In the genomic region with DNA sequence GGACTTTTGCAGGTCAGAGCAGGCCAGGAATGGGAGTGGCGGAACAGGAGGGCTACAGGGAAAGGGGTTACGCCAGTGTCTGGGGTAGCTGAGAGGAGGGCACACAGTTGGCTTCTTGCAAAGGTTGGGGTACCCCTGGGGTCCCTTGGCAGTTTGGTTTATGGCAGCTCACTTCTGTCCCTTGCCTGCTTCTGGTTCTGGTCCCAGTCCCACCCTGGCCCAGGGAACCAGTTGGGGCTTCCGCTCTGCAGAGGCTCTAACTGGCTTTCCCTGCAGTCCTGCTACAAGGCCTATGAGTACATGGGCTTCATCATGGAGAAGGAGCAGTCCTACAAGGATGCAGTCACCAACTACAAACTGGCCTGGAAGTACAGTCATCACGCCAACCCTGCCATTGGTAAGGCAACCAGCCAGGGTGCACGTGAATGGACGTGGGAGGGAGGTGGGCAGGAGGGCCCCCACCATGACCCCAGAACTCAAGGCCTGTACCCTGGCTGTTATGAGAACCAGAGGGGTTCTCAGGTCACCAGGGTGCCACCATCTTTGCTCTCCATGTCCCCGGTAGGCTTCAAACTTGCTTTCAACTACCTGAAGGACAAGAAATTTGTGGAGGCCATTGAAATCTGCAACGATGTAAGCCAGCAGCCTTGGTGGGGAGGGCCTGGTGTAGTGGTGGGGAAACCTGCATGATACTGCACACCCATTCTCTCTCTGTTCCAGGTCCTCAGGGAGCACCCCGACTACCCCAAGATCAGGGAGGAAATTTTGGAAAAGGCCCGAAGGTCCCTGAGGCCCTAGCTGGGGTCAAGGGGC, we compare ENCODE assay signal across 17 cellular contexts. TPM values are rescaled to one million over a fixed set of nuclear protein-coding genes. Genes with fewer than 3 reads are reported as not detected.
DNase-seq lines count a peak whose midpoint lies in the region; ATAC-seq and TF ChIP-seq lines count a peak whose summit lies in the region.
"Had no signal": no experiment of that assay in that cellular context is flagged by ENCODE, and none has a peak within 500 bp of the region (broad histone marks: within the 10 kb centered on the region; RNA-seq: fewer than 3 reads in every experiment).

No MANE protein-coding gene starts in this region.

- H3K36me3 Mint-ChIP-seq in activated CD4-positive, alpha-beta memory T cell treated with anti-CD3 and anti-CD28 coated beads for 36 hours, result peaks cover 23% of the 10 kb centered on the region
- H3K36me3 Mint-ChIP-seq in activated CD4-positive, alpha-beta memory T cell treated with anti-CD3 and anti-CD28 coated beads, Interleukin-2, amount 10 ng/mL, durations not matched to agents 7 days and 5 days (ENCODE audit: low read depth), result peaks cover 36% of the 10 kb centered on the region
- peaks cover 9% of the 10 kb centered on the region for H3K36me3 Mint-ChIP-seq in endodermal cell (ENCODE audit: low read depth)
- H3K36me3 Mint-ChIP-seq in stimulated activated effector memory CD8-positive, alpha-beta T cell treated with anti-CD3 and anti-CD28 coated beads, Interleukin-12 subunit alpha, Interleukin-12 subunit beta, amount 100 ng/mL, for 72 hours, result peaks cover 90% of the 10 kb centered on the region

- CTCF ChIA-PET in activated CD4-positive, alpha-beta memory T cell treated with anti-CD3 and anti-CD28 coated beads for 36 hours (lab: Charles Lee), result interaction anchor here (1.4 kb wide), 1 partner anchor 154 kb away, joined by 3 read pairs; no protein-coding TSS in a partner anchor
- CTCF ChIA-PET in activated CD4-positive, alpha-beta memory T cell treated with anti-CD3 and anti-CD28 coated beads, Interleukin-2, amount 10 ng/mL, durations not matched to agents 7 days and 5 days (lab: Charles Lee), result no interaction called here

- H3K9me3 Mint-ChIP-seq in activated CD4-positive, alpha-beta memory T cell treated with anti-CD3 and anti-CD28 coated beads for 36 hours, result no peaks in the 10 kb centered on the region
- no peaks in the 10 kb centered on the region for H3K9me3 Mint-ChIP-seq in activated CD4-positive, alpha-beta memory T cell treated with anti-CD3 and anti-CD28 coated beads, Interleukin-2, amount 10 ng/mL, durations not matched to agents 7 days and 5 days
- no peaks in the 10 kb centered on the region for H3K9me3 Mint-ChIP-seq in endodermal cell
- no peaks in the 10 kb centered on the region for H3K9me3 Mint-ChIP-seq in stimulated activated effector memory CD8-positive, alpha-beta T cell treated with anti-CD3 and anti-CD28 coated beads, Interleukin-12 subunit alpha, Interleukin-12 subunit beta, amount 100 ng/mL, for 72 hours
- H3K9me3 Mint-ChIP-seq: T-helper 2 cell treated with Interferon-gamma antibody and Interleukin-4, amounts not matched to agents 5 μg/mL and 100 μg/mL, for 36 hours had no signal

- H3K27ac ChIP-seq in VCaP (peak overlapping the region; percentile 99), endodermal cell (ENCODE audit: low read depth, low read length) (no peak overlapping the region)

- no peak for DNase-seq in activated CD4-positive, alpha-beta memory T cell treated with anti-CD3 and anti-CD28 coated beads for 36 hours
- no peak for DNase-seq in activated CD4-positive, alpha-beta memory T cell treated with anti-CD3 and anti-CD28 coated beads, Interleukin-2, amount 10 ng/mL, durations not matched to agents 7 days and 5 days
- peak; percentile 48 for DNase-seq in endodermal cell
- DNase-seq in stimulated activated effector memory CD8-positive, alpha-beta T cell treated with anti-CD3 and anti-CD28 coated beads, Interleukin-12 subunit alpha, Interleukin-12 subunit beta, amount 100 ng/mL, for 72 hours (ENCODE audit: low spot score in 2 of 2), result no peak
- DNase-seq in SHP77 (lab: John Stamatoyannopoulos, UW), result no peak
- DNase-seq in NCI-H345 treated with DMSO at 0.1 percent for 48 hours (lab: John Stamatoyannopoulos, UW; ENCODE audit: unreplicated experiment), result no peak
- DNase-seq: Caco-2; NCI-H748 treated with DMSO at 0.1 percent for 48 hours; RPMI8226; stimulated activated CD4-positive, alpha-beta T cell treated with anti-CD3 and anti-CD28 coated beads, Interleukin-2, amount 100 ng/mL, for 48 hours had no signal

- H3K9me3 ChIP-seq in endodermal cell (ENCODE audit: control insufficient read depth, low read length), result no peaks in the 10 kb centered on the region
- H3K9me3 ChIP-seq: Caco-2, right atrium auricular region had no signal

- intact Hi-C loops in activated CD4-positive, alpha-beta memory T cell treated with anti-CD3 and anti-CD28 coated beads for 36 hours (cut with micrococcal nuclease), result no loop called here

- peak overlapping the region; percentile 52 for H3K27ac Mint-ChIP-seq in activated CD4-positive, alpha-beta memory T cell treated with anti-CD3 and anti-CD28 coated beads for 36 hours
- H3K27ac Mint-ChIP-seq in activated CD4-positive, alpha-beta memory T cell treated with anti-CD3 and anti-CD28 coated beads, Interleukin-2, amount 10 ng/mL, durations not matched to agents 7 days and 5 days, result no peak overlapping the region
- peak overlapping the region; percentile 23 for H3K27ac Mint-ChIP-seq in endodermal cell
- H3K27ac Mint-ChIP-seq in stimulated activated effector memory CD8-positive, alpha-beta T cell treated with anti-CD3 and anti-CD28 coated beads, Interleukin-12 subunit alpha, Interleukin-12 subunit beta, amount 100 ng/mL, for 72 hours, result peak overlapping the region; percentile 83
- H3K27ac Mint-ChIP-seq: T-helper 2 cell treated with Interferon-gamma antibody and Interleukin-4, amounts not matched to agents 5 μg/mL and 100 μg/mL, for 36 hours had no signal

- no peak overlapping the region for H3K4me3 Mint-ChIP-seq in activated CD4-positive, alpha-beta memory T cell treated with anti-CD3 and anti-CD28 coated beads for 36 hours
- no peak overlapping the region for H3K4me3 Mint-ChIP-seq in activated CD4-positive, alpha-beta memory T cell treated with anti-CD3 and anti-CD28 coated beads, Interleukin-2, amount 10 ng/mL, durations not matched to agents 7 days and 5 days
- H3K4me3 Mint-ChIP-seq in endodermal cell, result no peak overlapping the region
- H3K4me3 Mint-ChIP-seq in stimulated activated effector memory CD8-positive, alpha-beta T cell treated with anti-CD3 and anti-CD28 coated beads, Interleukin-12 subunit alpha, Interleukin-12 subunit beta, amount 100 ng/mL, for 72 hours, result peak overlapping the region; percentile 25
- H3K4me3 Mint-ChIP-seq: T-helper 2 cell treated with Interferon-gamma antibody and Interleukin-4, amounts not matched to agents 5 μg/mL and 100 μg/mL, for 36 hours had no signal

- no peaks in the 10 kb centered on the region for H3K27me3 Mint-ChIP-seq in activated CD4-positive, alpha-beta memory T cell treated with anti-CD3 and anti-CD28 coated beads for 36 hours
- no peaks in the 10 kb centered on the region for H3K27me3 Mint-ChIP-seq in activated CD4-positive, alpha-beta memory T cell treated with anti-CD3 and anti-CD28 coated beads, Interleukin-2, amount 10 ng/mL, durations not matched to agents 7 days and 5 days
- no peaks in the 10 kb centered on the region for H3K27me3 Mint-ChIP-seq in endodermal cell (ENCODE audit: insufficient read depth)

- H3K4me1 Mint-ChIP-seq in activated CD4-positive, alpha-beta memory T cell treated with anti-CD3 and anti-CD28 coated beads for 36 hours (ENCODE audit: low read depth), result peaks cover 42% of the 10 kb centered on the region
- H3K4me1 Mint-ChIP-seq in activated CD4-positive, alpha-beta memory T cell treated with anti-CD3 and anti-CD28 coated beads, Interleukin-2, amount 10 ng/mL, durations not matched to agents 7 days and 5 days, result peaks cover 23% of the 10 kb centered on the region
- no peaks in the 10 kb centered on the region for H3K4me1 Mint-ChIP-seq in endodermal cell
- peaks cover 68% of the 10 kb centered on the region for H3K4me1 Mint-ChIP-seq in stimulated activated effector memory CD8-positive, alpha-beta T cell treated with anti-CD3 and anti-CD28 coated beads, Interleukin-12 subunit alpha, Interleukin-12 subunit beta, amount 100 ng/mL, for 72 hours

- H3K36me3 ChIP-seq in endodermal cell (ENCODE audit: control insufficient read depth, insufficient read depth, low read length), result peaks cover 34% of the 10 kb centered on the region

- peak; percentile 23 for ATAC-seq in stimulated activated effector memory CD8-positive, alpha-beta T cell treated with anti-CD3 and anti-CD28 coated beads, Interleukin-12 subunit alpha, Interleukin-12 subunit beta, amount 100 ng/mL, for 72 hours
- no peak for ATAC-seq in HG03097 (IDR thresholded peaks at IDR 0.05; ENCODE audit: low FRiP score, unreplicated experiment)

- H3K27me3 ChIP-seq in endodermal cell (ENCODE audit: control insufficient read depth, insufficient read depth, low read length, poor library complexity, severe bottlenecking), result no peaks in the 10 kb centered on the region
- H3K27me3 ChIP-seq: right atrium auricular region had no signal

- no peak overlapping the region for H3K9ac ChIP-seq in endodermal cell (ENCODE audit: extremely low read depth, low read length, poor library complexity, severe bottlenecking)

- TF ChIP-seq CTCF in VCaP (conservative IDR thresholded peaks at IDR 0.05) (no peak), endodermal cell (conservative IDR thresholded peaks at IDR 0.05) (no peak)

- H3K4me3 ChIP-seq in endodermal cell (ENCODE audit: low read length), result no peak overlapping the region
- H3K4me3 ChIP-seq: right atrium auricular region had no signal

- H3K4me1 ChIP-seq in endodermal cell (ENCODE audit: control insufficient read depth, insufficient read depth, low read length), result no peaks in the 10 kb centered on the region

- 96 to 97% methylated on average over 6 to 10 of the region's 10 CpGs for WGBS in endodermal cell (ENCODE audit: insufficient coverage in 1 of 2, insufficient read length in 1 of 2), 2 experiments

- POLR2A ChIA-PET in activated CD4-positive, alpha-beta memory T cell treated with anti-CD3 and anti-CD28 coated beads for 36 hours (lab: Charles Lee), result interaction anchor here (1.5 kb wide), 1 partner anchor 22 kb away, joined by 3 read pairs; no protein-coding TSS in a partner anchor
- POLR2A ChIA-PET in activated CD4-positive, alpha-beta memory T cell treated with anti-CD3 and anti-CD28 coated beads, Interleukin-2, amount 10 ng/mL, durations not matched to agents 7 days and 5 days (lab: Charles Lee), result interaction anchor here (0.9 to 1.2 kb wide), 2 partner anchors 9 to 141 kb away, joined by 3 read pairs; a partner anchor contains a TSS

RNA-seq across cellular contexts. Expression of a gene that starts 15.2 kb away (rescaled TPM):
- total RNA-seq in activated CD4-positive, alpha-beta memory T cell treated with anti-CD3 and anti-CD28 coated beads for 36 hours, result 10 to 100 TPM; 63.0 to 66.2 TPM
- 10 to 100 TPM; 32.5 to 33.2 TPM for total RNA-seq in activated CD4-positive, alpha-beta memory T cell treated with anti-CD3 and anti-CD28 coated beads, Interleukin-2, amount 10 ng/mL, durations not matched to agents 7 days and 5 days
- total RNA-seq in endodermal cell, result 10 to 100 TPM in 1 of 2 donors, 1 to 10 TPM in 1; 9.2 to 11.1 TPM
- polyA plus RNA-seq in endodermal cell (2013, experiment 1 of 2), result 7.5 TPM
- polyA plus RNA-seq in endodermal cell (2013, experiment 2 of 2), result 8.0 TPM

RNA-seq across cellular contexts. Expression of a gene that starts 30.7 kb away (rescaled TPM):
- 1 to 10 TPM; 1.7 to 1.8 TPM for total RNA-seq in activated CD4-positive, alpha-beta memory T cell treated with anti-CD3 and anti-CD28 coated beads for 36 hours
- 10 to 100 TPM; 11.2 to 12.1 TPM for total RNA-seq in activated CD4-positive, alpha-beta memory T cell treated with anti-CD3 and anti-CD28 coated beads, Interleukin-2, amount 10 ng/mL, durations not matched to agents 7 days and 5 days
- total RNA-seq in endodermal cell, result 1 to 10 TPM; 5.7 to 5.8 TPM
- polyA plus RNA-seq in endodermal cell (2013, experiment 1 of 2), result 8.1 TPM
- 7.0 TPM for polyA plus RNA-seq in endodermal cell (2013, experiment 2 of 2)

RNA-seq across cellular contexts. Expression of a gene that starts 30.8 kb away (rescaled TPM):
- 10 to 100 TPM; 32.7 to 34.1 TPM for total RNA-seq in activated CD4-positive, alpha-beta memory T cell treated with anti-CD3 and anti-CD28 coated beads for 36 hours
- total RNA-seq in activated CD4-positive, alpha-beta memory T cell treated with anti-CD3 and anti-CD28 coated beads, Interleukin-2, amount 10 ng/mL, durations not matched to agents 7 days and 5 days, result 10 to 100 TPM; 52.0 to 53.1 TPM
- total RNA-seq in endodermal cell, result 10 to 100 TPM; 47.4 to 48.9 TPM
- 34.8 TPM for polyA plus RNA-seq in endodermal cell (2013, experiment 1 of 2)
- 28.4 TPM for polyA plus RNA-seq in endodermal cell (2013, experiment 2 of 2)

RNA-seq across cellular contexts. Expression of a gene that starts 54.2 kb away (rescaled TPM):
- total RNA-seq in activated CD4-positive, alpha-beta memory T cell treated with anti-CD3 and anti-CD28 coated beads for 36 hours, result 1 to 10 TPM; 1.3 to 1.6 TPM
- under 1 TPM; 0.03 to 0.05 TPM for total RNA-seq in activated CD4-positive, alpha-beta memory T cell treated with anti-CD3 and anti-CD28 coated beads, Interleukin-2, amount 10 ng/mL, durations not matched to agents 7 days and 5 days
- not detected for total RNA-seq in endodermal cell
- polyA plus RNA-seq in endodermal cell (2013, experiment 1 of 2), result 0.07 TPM
- polyA plus RNA-seq in endodermal cell (2013, experiment 2 of 2), result 0.08 TPM
- total RNA-seq: A673, Caco-2, dermis microvascular lymphatic vessel endothelial cell, fibroblast of lung had no signal
